21 cellular contexts compared by ENCODE assay signal in the genomic region with DNA sequence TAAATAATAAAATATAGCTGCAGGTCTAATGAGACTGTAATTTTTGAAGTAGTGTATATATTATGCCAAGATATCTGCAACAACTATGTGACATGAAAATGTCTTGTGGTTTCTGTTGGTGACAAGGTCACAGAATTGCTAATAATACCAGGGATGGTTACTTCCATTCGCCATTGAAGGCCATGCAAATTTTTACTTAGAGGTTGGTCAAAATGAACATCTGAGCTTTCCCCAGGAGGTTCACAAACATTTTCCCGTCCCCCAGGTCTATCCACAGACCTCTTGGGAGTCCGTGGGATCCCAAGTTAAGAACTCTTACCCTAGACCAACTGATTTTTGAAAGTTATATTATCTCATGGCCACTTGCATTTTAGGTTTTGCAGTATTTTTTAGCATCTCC.
"Had no signal": no experiment of that assay in that cellular context is flagged by ENCODE, and none has a peak within 500 bp of the region (broad histone marks: within the 10 kb centered on the region; RNA-seq: fewer than 3 reads in every experiment).

No MANE protein-coding gene starts in this region.

- H3K9me3 ChIP-seq: left ventricle myocardium inferior, lower lobe of right lung, sigmoid colon, testis had no signal

- DNase-seq: effector CD4-positive, alpha-beta T cell; endodermal cell; erythroblast; foreskin melanocyte; head of caudate nucleus; kidney; left cardiac atrium; left ventricle myocardium inferior; lower lobe of right lung; natural killer cell; posterior cingulate gyrus; sigmoid colon; stimulated activated CD4-positive, alpha-beta T cell treated with anti-CD3 and anti-CD28 coated beads, Interleukin-2, amount 100 ng/mL, for 24 hours; stimulated activated CD4-positive, alpha-beta T cell treated with anti-CD3 and anti-CD28 coated beads, Interleukin-4, amount 100 ng/mL, for 4 hours; stimulated activated naive B cell treated with anti-CD40 and anti-IgM and Interleukin-4, amounts not matched to agents 10 μg/mL and 1 μg/mL and 100 μg/mL, for 72 hours; stimulated activated naive CD8-positive, alpha-beta T cell treated with anti-CD3 and anti-CD28 coated beads, Interleukin-15, amount 100 ng/mL, for 72 hours; testis; trophoblast cell had no signal

- ATAC-seq: left cardiac atrium; lower lobe of right lung; natural killer cell; stimulated activated naive B cell treated with anti-CD40 and anti-IgM and Interleukin-4, amounts not matched to agents 10 μg/mL and 1 μg/mL and 100 μg/mL, for 72 hours; stimulated activated naive CD8-positive, alpha-beta T cell treated with anti-CD3 and anti-CD28 coated beads, Interleukin-15, amount 100 ng/mL, for 72 hours had no signal

- H3K4me3 ChIP-seq: hepatocyte, left ventricle myocardium inferior, lower lobe of right lung, sigmoid colon, skin epidermis, testis had no signal

- H3K27me3 ChIP-seq: hepatocyte, sigmoid colon, testis had no signal

- FAIRE-seq: endothelial cell of umbilical vein, kidney had no signal

- H3K27ac ChIP-seq: hepatocyte, left ventricle myocardium inferior, lower lobe of right lung, skin epidermis, testis had no signal
